In the genomic region with DNA sequence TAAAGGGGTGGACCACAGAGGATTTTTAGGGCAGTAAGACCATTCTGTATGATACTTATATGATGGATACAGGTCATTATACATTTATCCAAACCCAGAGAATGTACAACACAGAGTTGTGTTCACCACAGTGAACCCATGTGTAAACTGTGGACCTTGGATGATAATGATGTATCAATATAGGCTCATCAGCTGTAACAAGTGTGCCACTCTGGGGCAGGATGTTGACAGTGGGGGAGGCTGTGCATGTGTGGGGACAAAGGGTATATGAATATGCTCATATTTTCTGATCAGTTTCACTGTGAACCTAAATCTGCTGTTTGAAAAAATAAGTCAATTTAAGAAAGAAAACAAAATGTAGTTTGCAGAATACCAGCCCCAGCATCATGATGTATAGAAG, we compare ENCODE assay signal across 30 cellular contexts. TPM values are rescaled to one million over a fixed set of nuclear protein-coding genes. Genes with fewer than 3 reads are reported as not detected.
DNase-seq lines count a peak whose midpoint lies in the region; ATAC-seq, FAIRE-seq and TF ChIP-seq lines count a peak whose summit lies in the region.
"Had no signal": no experiment of that assay in that cellular context is flagged by ENCODE, and none has a peak within 500 bp of the region (broad histone marks: within the 10 kb centered on the region; RNA-seq: fewer than 3 reads in every experiment).

No MANE protein-coding gene starts in this region.

- TF ChIP-seq RAD21 in HepG2 (CRISPR knock-in tag; IDR thresholded peaks at IDR 0.05), result no peak

- H3K9me3 ChIP-seq in HepG2 (ENCODE audit: low read length) (no peaks in the 10 kb centered on the region), right lobe of liver (no peaks in the 10 kb centered on the region)
- H3K9me3 ChIP-seq: BE2C had no signal

- TF ChIP-seq POLR2A in HepG2 (IDR thresholded peaks at IDR 0.05; ENCODE audit: insufficient read depth in 1 of 2, low read depth in 2 of 2, low read length in 2 of 2), result no peak
- TF ChIP-seq POLR2A in right lobe of liver (IDR thresholded peaks at IDR 0.05), result no peak

- no peak for TF ChIP-seq EP300 in HepG2 (IDR thresholded peaks at IDR 0.05; ENCODE audit: low read depth in 2 of 2, low read length in 2 of 2)
- no peak for TF ChIP-seq EP300 in HepG2 (CRISPR knock-in tag; IDR thresholded peaks at IDR 0.05; ENCODE audit: borderline replicate concordance)

- H3K9ac ChIP-seq in HepG2 (ENCODE audit: insufficient read depth, low read depth, low read length), result no peak overlapping the region
- H3K9ac ChIP-seq: BLaER1; BLaER1 treated with 17β-estradiol and CSF1 and Interleukin-3, amounts not matched to agents 10 nM and 100 nM had no signal

- ATAC-seq in HepG2, result no peak
- no peak for ATAC-seq in right lobe of liver
- ATAC-seq: A549; CD8-positive, alpha-beta T cell had no signal

- no peak for DNase-seq in HepG2 (ENCODE audit: low spot score)
- no peak for DNase-seq in right lobe of liver
- DNase-seq: 8988T; ACHN; AML-193; BE2C; C1 segment of cervical spinal cord; Caco-2; Calu3; CD4-positive, alpha-beta memory T cell; CD4-positive, alpha-beta T cell; CD4-positive, CD25-positive, alpha-beta regulatory T cell; CD8-positive, alpha-beta memory T cell; CD8-positive, alpha-beta T cell; COR-L47; DMS 273 treated with DMSO at 0.1 percent for 48 hours; DMS153; DMS53; DMS79; DMS79 treated with DMSO at 0.1 percent for 48 hours; DND-41; EL had no signal

- no TSS peak for BruUV-seq in HepG2 (replicated peaks; lab: Mats Ljungman, UMichigan)

- no peak overlapping the region for H3K4me2 ChIP-seq in HepG2 (ENCODE audit: low read depth, low read length)
- H3K4me2 ChIP-seq: A549; BLaER1; BLaER1 treated with 17β-estradiol and CSF1 and Interleukin-3, amounts not matched to agents 10 nM and 100 nM had no signal

- POLR2A ChIA-PET in HepG2 (lab: Yijun Ruan, JAX), result no interaction called here

- H3K27me3 ChIP-seq in HepG2 (ENCODE audit: control insufficient read depth in 1 of 2, insufficient read depth in 2 of 2, low read length in 2 of 2) (no peaks in the 10 kb centered on the region), right lobe of liver (no peaks in the 10 kb centered on the region)
- H3K27me3 ChIP-seq: BLaER1; BLaER1 treated with 17β-estradiol and CSF1 and Interleukin-3, amounts not matched to agents 10 nM and 100 nM had no signal

- no peaks in the 10 kb centered on the region for H3K79me2 ChIP-seq in HepG2 (ENCODE audit: insufficient read depth, low read length)

- CTCF ChIA-PET in HepG2 (lab: Yijun Ruan, JAX; ENCODE audit: low intra/inter-chr PET ratio, low total read pairs), result no interaction called here

- no peak for TF ChIP-seq CTCF in HepG2 (CRISPR knock-in tag; IDR thresholded peaks at IDR 0.05)
- TF ChIP-seq CTCF in right lobe of liver (IDR thresholded peaks at IDR 0.05), result no peak

- H3K27ac ChIP-seq in HepG2 (ENCODE audit: extremely low read length, insufficient read depth, low read length), result no peak overlapping the region
- no peak overlapping the region for H3K27ac ChIP-seq in right lobe of liver
- H3K27ac ChIP-seq: 22Rv1; A549; BLaER1; BLaER1 treated with 17β-estradiol and CSF1 and Interleukin-3, amounts not matched to agents 10 nM and 100 nM; C4-2B had no signal

- no peaks in the 10 kb centered on the region for H4K20me1 ChIP-seq in HepG2 (ENCODE audit: insufficient read depth, low read length)
- H4K20me1 ChIP-seq: BLaER1; BLaER1 treated with 17β-estradiol and CSF1 and Interleukin-3, amounts not matched to agents 10 nM and 100 nM had no signal

- intact Hi-C loops in HepG2 (cut with micrococcal nuclease; ENCODE audit: unreplicated experiment), result no loop called here
- intact Hi-C loops in right lobe of liver (cut with DNase I), result no loop called here

- no peaks in the 10 kb centered on the region for H3K4me1 ChIP-seq in HepG2 (ENCODE audit: insufficient read depth, low read length)
- no peaks in the 10 kb centered on the region for H3K4me1 ChIP-seq in right lobe of liver
- H3K4me1 ChIP-seq: A549; BE2C; BLaER1; BLaER1 treated with 17β-estradiol and CSF1 and Interleukin-3, amounts not matched to agents 10 nM and 100 nM; Caco-2 had no signal

- no peak for FAIRE-seq in HepG2 (lab: Jason Lieb, UNC)
- FAIRE-seq: A204.1, D721Med had no signal

- H3K4me3 ChIP-seq in HepG2 (replicated peaks in 1 of 3; ENCODE audit: insufficient read depth in 1 of 3, low read depth in 2 of 3, low read length in 3 of 3) (no peak overlapping the region), right lobe of liver (no peak overlapping the region)
- H3K4me3 ChIP-seq: A549; BLaER1; BLaER1 treated with 17β-estradiol and CSF1 and Interleukin-3, amounts not matched to agents 10 nM and 100 nM had no signal

- no peak overlapping the region for H2AFZ ChIP-seq in HepG2 (ENCODE audit: low read length)

- in situ Hi-C loops in HepG2 (cut with HindIII; ENCODE audit: extremely low pct_ligation_motif_present, low pct_unique_long_range_greater_than_20kb), result no loop called here

- H3K36me3 ChIP-seq in HepG2 (replicated peaks in 1 of 2; ENCODE audit: control insufficient read depth in 1 of 2, insufficient read depth in 2 of 2, low read length in 2 of 2) (no peaks in the 10 kb centered on the region), right lobe of liver (no peaks in the 10 kb centered on the region)
- H3K36me3 ChIP-seq: BE2C; BLaER1; BLaER1 treated with 17β-estradiol and CSF1 and Interleukin-3, amounts not matched to agents 10 nM and 100 nM had no signal

RNA-seq across cellular contexts. Expression of a gene that starts 14.2 kb away (rescaled TPM):
- total RNA-seq in HepG2 (2016; rRNA removed; fragmentation: Illumina TruSeq; extraction: Trizol) (51.7 and 156 TPM in 2 replicates), right lobe of liver (100 to 1,000 TPM; 179 to 245 (median 210) TPM)
- 9.7 and 14.0 TPM in 2 replicates for total RNA-seq in HepG2 (2016; cell fraction: cytosol; rRNA removed; fragmentation: Illumina TruSeq; extraction: Trizol; ENCODE audit: low read depth)
- 45.5 and 158 TPM in 2 replicates for total RNA-seq in HepG2 (2016; cell fraction: insoluble cytoplasmic fraction; rRNA removed; fragmentation: Illumina TruSeq; extraction: Trizol)
- 18.9 and 21.2 TPM in 2 replicates for total RNA-seq in HepG2 (2016; cell fraction: membrane; rRNA removed; fragmentation: Illumina TruSeq; extraction: Trizol)
- 130 and 161 TPM in 2 replicates for total RNA-seq in HepG2 (2016; cell fraction: nucleus; rRNA removed; fragmentation: Illumina TruSeq; extraction: Trizol)
- polyA plus RNA-seq in HepG2 (2011; rRNA removed), result 206 and 225 TPM in 2 replicates
- 288 and 386 TPM in 2 replicates for polyA plus RNA-seq in HepG2 (2011; cell fraction: cytosol; rRNA removed)
- polyA plus RNA-seq in HepG2 (2011; cell fraction: nucleus; rRNA removed), result 254 and 282 TPM in 2 replicates
- polyA plus RNA-seq in HepG2 (2012), result 177 and 188 TPM in 2 replicates
- polyA plus RNA-seq in HepG2 (2016; cell fraction: cytosol; fragmentation: Illumina TruSeq; extraction: Trizol; ENCODE audit: low read depth), result 9.4 and 11.6 TPM in 2 replicates
- polyA plus RNA-seq in HepG2 (2016; cell fraction: insoluble cytoplasmic fraction; fragmentation: Illumina TruSeq; extraction: Trizol; ENCODE audit: low read depth), result 41.1 and 49.4 TPM in 2 replicates
- polyA plus RNA-seq in HepG2 (2016; cell fraction: membrane; fragmentation: Illumina TruSeq; extraction: Trizol; ENCODE audit: low read depth), result 15.1 and 21.0 TPM in 2 replicates
- 248 and 264 TPM in 2 replicates for polyA plus RNA-seq in HepG2 (2016; cell fraction: nucleus; fragmentation: Illumina TruSeq; extraction: Trizol; ENCODE audit: insufficient read depth, low read depth)
- 114 and 184 TPM in 2 replicates for polyA minus RNA-seq in HepG2 (2011; rRNA and poly(A)+ RNA removed; ENCODE audit: low replicate concordance)
- 58.7 and 94.9 TPM in 2 replicates for polyA minus RNA-seq in HepG2 (2011; cell fraction: cytosol; rRNA and poly(A)+ RNA removed)
- 80.6 and 98.3 TPM in 2 replicates for polyA minus RNA-seq in HepG2 (2011; cell fraction: nucleus; rRNA and poly(A)+ RNA removed)

RNA-seq across cellular contexts. Expression of a gene that starts 46.7 kb away (rescaled TPM):
- 1.9 and 4.5 TPM in 2 replicates for total RNA-seq in HepG2 (2016; rRNA removed; fragmentation: Illumina TruSeq; extraction: Trizol)
- 1.8 and 2.2 TPM in 2 replicates for total RNA-seq in HepG2 (2016; cell fraction: cytosol; rRNA removed; fragmentation: Illumina TruSeq; extraction: Trizol; ENCODE audit: low read depth)
- 2.9 and 5.7 TPM in 2 replicates for total RNA-seq in HepG2 (2016; cell fraction: insoluble cytoplasmic fraction; rRNA removed; fragmentation: Illumina TruSeq; extraction: Trizol)
- 2.5 and 3.5 TPM in 2 replicates for total RNA-seq in HepG2 (2016; cell fraction: membrane; rRNA removed; fragmentation: Illumina TruSeq; extraction: Trizol)
- 5.8 and 8.3 TPM in 2 replicates for total RNA-seq in HepG2 (2016; cell fraction: nucleus; rRNA removed; fragmentation: Illumina TruSeq; extraction: Trizol)
- 5.4 and 5.9 TPM in 2 replicates for polyA plus RNA-seq in HepG2 (2011; rRNA removed)
- polyA plus RNA-seq in HepG2 (2011; cell fraction: cytosol; rRNA removed), result 2.9 and 4.0 TPM in 2 replicates
- polyA plus RNA-seq in HepG2 (2011; cell fraction: nucleus; rRNA removed), result 18.7 and 19.0 TPM in 2 replicates
- 1.8 and 3.8 TPM in 2 replicates for polyA plus RNA-seq in HepG2 (2012)
- polyA plus RNA-seq in HepG2 (2016; cell fraction: cytosol; fragmentation: Illumina TruSeq; extraction: Trizol; ENCODE audit: low read depth), result 0.94 and 1.2 TPM in 2 replicates
- 3.4 and 3.9 TPM in 2 replicates for polyA plus RNA-seq in HepG2 (2016; cell fraction: insoluble cytoplasmic fraction; fragmentation: Illumina TruSeq; extraction: Trizol; ENCODE audit: low read depth)
- 2.4 and 2.9 TPM in 2 replicates for polyA plus RNA-seq in HepG2 (2016; cell fraction: membrane; fragmentation: Illumina TruSeq; extraction: Trizol; ENCODE audit: low read depth)
- polyA plus RNA-seq in HepG2 (2016; cell fraction: nucleus; fragmentation: Illumina TruSeq; extraction: Trizol; ENCODE audit: insufficient read depth, low read depth), result 13.0 and 13.7 TPM in 2 replicates
- polyA minus RNA-seq in HepG2 (2011; rRNA and poly(A)+ RNA removed; ENCODE audit: low replicate concordance), result 8.1 and 22.4 TPM in 2 replicates
- polyA minus RNA-seq in HepG2 (2011; cell fraction: cytosol; rRNA and poly(A)+ RNA removed), result 2.5 and 3.0 TPM in 2 replicates
- 8.2 and 8.8 TPM in 2 replicates for polyA minus RNA-seq in HepG2 (2011; cell fraction: nucleus; rRNA and poly(A)+ RNA removed)
- 1 to 10 TPM in 3 of 6 experiments, under 1 TPM in 3; 0.44 to 3.6 (median 0.78) TPM for total RNA-seq in right lobe of liver
- total RNA-seq: CD4-positive, alpha-beta memory T cell; CD4-positive, alpha-beta T cell; CD4-positive, CD25-positive, alpha-beta regulatory T cell; CD8-positive, alpha-beta T cell had no signal
- polyA plus RNA-seq: CD14-positive monocyte; CD4-positive, alpha-beta memory T cell; CD4-positive, CD25-positive, alpha-beta regulatory T cell; CD8-positive, alpha-beta memory T cell had no signal

RNA-seq across cellular contexts. Expression of a gene that starts 58.8 kb away (rescaled TPM):
- total RNA-seq in HepG2 (2016; rRNA removed; fragmentation: Illumina TruSeq; extraction: Trizol) (0.38 and 0.81 TPM in 2 replicates), right lobe of liver (under 1 TPM; 0.26 to 0.87 (median 0.57) TPM)
- 0.10 and 0.18 TPM in 2 replicates for total RNA-seq in HepG2 (2016; cell fraction: cytosol; rRNA removed; fragmentation: Illumina TruSeq; extraction: Trizol; ENCODE audit: low read depth)
- 0.45 and 0.91 TPM in 2 replicates for total RNA-seq in HepG2 (2016; cell fraction: insoluble cytoplasmic fraction; rRNA removed; fragmentation: Illumina TruSeq; extraction: Trizol)
- total RNA-seq in HepG2 (2016; cell fraction: membrane; rRNA removed; fragmentation: Illumina TruSeq; extraction: Trizol), result 0.24 and 0.49 TPM in 2 replicates
- 0.44 and 0.71 TPM in 2 replicates for total RNA-seq in HepG2 (2016; cell fraction: nucleus; rRNA removed; fragmentation: Illumina TruSeq; extraction: Trizol)
- polyA plus RNA-seq in HepG2 (2011; rRNA removed), result 0.45 and 0.73 TPM in 2 replicates
- 0.50 and 0.87 TPM in 2 replicates for polyA plus RNA-seq in HepG2 (2011; cell fraction: cytosol; rRNA removed)
- 1.0 and 1.5 TPM in 2 replicates for polyA plus RNA-seq in HepG2 (2011; cell fraction: nucleus; rRNA removed)
- polyA plus RNA-seq in HepG2 (2012), result 0.23 and 0.31 TPM in 2 replicates
- 0.33 and 0.42 TPM in 2 replicates for polyA plus RNA-seq in HepG2 (2016; cell fraction: cytosol; fragmentation: Illumina TruSeq; extraction: Trizol; ENCODE audit: low read depth)
- 0.57 and 0.95 TPM in 2 replicates for polyA plus RNA-seq in HepG2 (2016; cell fraction: insoluble cytoplasmic fraction; fragmentation: Illumina TruSeq; extraction: Trizol; ENCODE audit: low read depth)
- 0.10 and 0.23 TPM in 2 replicates for polyA plus RNA-seq in HepG2 (2016; cell fraction: membrane; fragmentation: Illumina TruSeq; extraction: Trizol; ENCODE audit: low read depth)
- 0.37 and 1.3 TPM in 2 replicates for polyA plus RNA-seq in HepG2 (2016; cell fraction: nucleus; fragmentation: Illumina TruSeq; extraction: Trizol; ENCODE audit: insufficient read depth, low read depth)
- polyA minus RNA-seq in HepG2 (2011; rRNA and poly(A)+ RNA removed; ENCODE audit: low replicate concordance), result 0.42 and 0.96 TPM in 2 replicates
- polyA minus RNA-seq in HepG2 (2011; cell fraction: cytosol; rRNA and poly(A)+ RNA removed), result 0.70 and 0.79 TPM in 2 replicates
- 0.90 and 1.5 TPM in 2 replicates for polyA minus RNA-seq in HepG2 (2011; cell fraction: nucleus; rRNA and poly(A)+ RNA removed)
